ENCODE assay signal across 8 cellular contexts in the genomic region with DNA sequence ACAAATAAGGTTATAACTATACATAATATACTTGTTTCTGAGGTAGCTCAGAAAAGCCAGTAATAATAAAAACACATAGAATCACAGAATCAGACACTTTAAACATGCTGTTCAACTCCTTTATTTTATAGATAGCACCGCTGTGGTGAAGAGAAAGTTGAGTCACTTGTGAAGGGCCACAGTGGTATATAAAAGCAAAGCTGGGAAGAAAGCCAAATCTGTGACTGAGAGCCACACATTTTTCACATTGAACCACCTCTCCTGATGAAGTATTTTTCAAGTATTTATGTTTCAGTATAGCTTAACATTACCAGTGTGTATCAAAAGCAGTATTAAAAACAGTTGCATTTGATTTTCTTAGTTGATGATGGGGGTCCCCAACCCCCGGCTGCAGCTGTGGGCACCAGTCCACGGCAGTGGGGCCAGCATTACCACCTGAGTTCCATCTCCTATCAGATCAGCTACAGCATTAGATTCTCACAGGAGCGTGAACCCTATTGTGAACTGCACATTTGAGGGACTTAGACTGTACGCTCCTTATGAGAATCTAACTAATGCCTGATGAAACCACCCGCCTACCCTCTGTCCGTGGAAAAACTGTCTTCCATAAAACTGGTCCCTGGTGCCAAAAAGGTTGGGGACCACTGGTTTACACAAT. TPM values are rescaled to one million over a fixed set of nuclear protein-coding genes. Genes with fewer than 3 reads are reported as not detected.
DNase-seq lines count a peak whose midpoint lies in the region; ATAC-seq lines count a peak whose summit lies in the region.

No MANE protein-coding gene starts in this region.

- H3K9me3 Mint-ChIP-seq in naive B cell, result no peaks in the 10 kb centered on the region

- H3K4me3 Mint-ChIP-seq in naive B cell, result peak overlapping the region in 4 of 8 donors; percentile 1 to 54 (median 22)

- H3K4me1 Mint-ChIP-seq in naive B cell, result peaks cover 38 to 83% (median 78%) of the 10 kb centered on the region in 3 donors

- no peaks in the 10 kb centered on the region for H3K36me3 Mint-ChIP-seq in naive B cell

- no peaks in the 10 kb centered on the region for H3K27me3 Mint-ChIP-seq in naive B cell

- peak overlapping the region; percentile 51 to 87 (median 81) for H3K27ac Mint-ChIP-seq in naive B cell

- peak; percentile 79 for ATAC-seq in HG02571 (IDR thresholded peaks at IDR 0.05; ENCODE audit: unreplicated experiment)
- ATAC-seq in naive B cell (ENCODE audit: low read depth in 2 of 2), result no peak
- ATAC-seq in HG02970 (IDR thresholded peaks at IDR 0.05; ENCODE audit: low FRiP score, unreplicated experiment), result no peak

- peak; percentile 22 for DNase-seq in stimulated activated CD4-positive, alpha-beta T cell treated with anti-CD3 and anti-CD28 coated beads, Interleukin-15, amount 100 ng/mL, for 24 hours
- DNase-seq in stimulated activated CD4-positive, alpha-beta T cell treated with anti-CD3 and anti-CD28 coated beads, Interleukin-2, amount 100 ng/mL, for 48 hours, result no peak
- DNase-seq in NCI-H1092 (lab: John Stamatoyannopoulos, UW), result peak; percentile 41
- DNase-seq in amniotic stem cell (lab: John Stamatoyannopoulos, UW), result peak; percentile 58
- DNase-seq in naive B cell, result no peak
- no peak for DNase-seq in effector CD4-positive, alpha-beta T cell

RNA-seq across cellular contexts. Expression of gene TBL1XR1, which starts 46.2 kb away (rescaled TPM):
- 10 to 100 TPM; 18.4 to 48.3 (median 33.2) TPM for polyA plus RNA-seq in naive B cell (ENCODE audit: low read depth in 6 of 6)

Comparison
In these comparisons a context has a peak if more than half of its experiments do, and no peak if none do; other contexts are left out.
1. DNase-seq: peak in stimulated activated CD4-positive, alpha-beta T cell treated with anti-CD3 and anti-CD28 coated beads, Interleukin-15, amount 100 ng/mL, for 24 hours (single experiment), NCI-H1092 (single experiment) and amniotic stem cell (single experiment); none in stimulated activated CD4-positive, alpha-beta T cell treated with anti-CD3 and anti-CD28 coated beads, Interleukin-2, amount 100 ng/mL, for 48 hours (0 of 2), naive B cell (single experiment) and effector CD4-positive, alpha-beta T cell (single experiment).